1 cellular context compared by ENCODE assay signal in genomic region chr16:84537431-84538151, GRCh38.
TF ChIP-seq lines count a peak whose summit lies in the region.

No MANE protein-coding gene starts in this region.

TF ChIP-seq in GM23338, 12 proteins besides CTCF, POLR2A, EP300 and RAD21 (continued from another document):
- no peak for TF ChIP-seq ZNF462 (CRISPR knock-in tag; IDR thresholded peaks at IDR 0.05)
- no peak for TF ChIP-seq ZNF114 (CRISPR knock-in tag; IDR thresholded peaks at IDR 0.05)
- TF ChIP-seq STAT1 (IDR thresholded peaks at IDR 0.05; ENCODE audit: unreplicated experiment), result no peak
- TF ChIP-seq ETS1 (IDR thresholded peaks at IDR 0.05), result no peak
- TF ChIP-seq JUNB (IDR thresholded peaks at IDR 0.05; ENCODE audit: unreplicated experiment), result no peak
- TF ChIP-seq EZH2phosphoT487 (IDR thresholded peaks at IDR 0.05; ENCODE audit: unreplicated experiment), result no peak
- no peak for TF ChIP-seq CREB1 (CRISPR knock-in tag; IDR thresholded peaks at IDR 0.05; ENCODE audit: low read depth)
